In the genomic region with DNA sequence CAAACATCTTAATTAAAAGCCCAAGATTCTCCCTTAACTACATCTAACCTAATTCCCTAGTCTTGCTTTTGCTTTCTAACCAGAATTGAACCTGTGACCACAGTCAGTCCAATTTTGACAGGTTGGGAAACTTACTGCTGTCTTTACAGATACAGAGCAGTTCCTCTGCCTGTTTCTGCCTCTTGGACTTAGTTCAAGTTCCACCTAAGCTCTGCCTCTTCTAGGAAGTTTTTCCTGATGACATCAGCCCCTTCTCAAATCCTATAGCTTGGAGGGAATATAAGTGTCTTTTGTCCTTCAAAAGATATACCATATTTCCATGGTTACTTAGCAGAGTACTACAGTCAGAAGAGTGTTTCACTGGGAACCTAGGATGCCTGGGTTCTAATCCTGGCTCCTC, we compare ENCODE assay signal across 24 cellular contexts. TPM values are rescaled to one million over a fixed set of nuclear protein-coding genes. Genes with fewer than 3 reads are reported as not detected.
"Had no signal": no experiment of that assay in that cellular context is flagged by ENCODE, and none has a peak within 500 bp of the region (broad histone marks: within the 10 kb centered on the region; RNA-seq: fewer than 3 reads in every experiment).

No MANE protein-coding gene starts in this region.

- H3K36me3 ChIP-seq: left ventricle myocardium inferior, ovary, right atrium auricular region, right lobe of liver, stomach, thyroid gland, transverse colon, upper lobe of left lung, vagina had no signal

- H3K27me3 ChIP-seq: ovary, right atrium auricular region, right lobe of liver, stomach, testis, thyroid gland, transverse colon, upper lobe of left lung, vagina had no signal

- H3K27ac ChIP-seq: left ventricle myocardium inferior, ovary, right atrium auricular region, right lobe of liver, stomach, testis, thyroid gland, transverse colon, upper lobe of left lung, vagina had no signal

- H3K27me3 Mint-ChIP-seq: naive B cell; stimulated activated naive B cell treated with anti-CD40 and anti-IgM and Interleukin-4, amounts not matched to agents 10 μg/mL and 1 μg/mL and 100 μg/mL, for 72 hours had no signal

- DNase-seq: islet precursor cell; left ventricle myocardium inferior; naive B cell; natural killer cell; ovary; right lobe of liver; stimulated activated CD4-positive, alpha-beta T cell treated with anti-CD3 and anti-CD28 coated beads, Interleukin-12 subunit alpha, Interleukin-12 subunit beta, amount 100 ng/mL, for 4 hours; stimulated activated CD4-positive, alpha-beta T cell treated with anti-CD3 and anti-CD28 coated beads, Interleukin-15, amount 100 ng/mL, for 24 hours; stimulated activated CD4-positive, alpha-beta T cell treated with anti-CD3 and anti-CD28 coated beads, Interleukin-2, amount 100 ng/mL, for 24 hours; stimulated activated CD4-positive, alpha-beta T cell treated with anti-CD3 and anti-CD28 coated beads, Interleukin-4, amount 100 ng/mL, for 1 hour; stimulated activated naive B cell treated with anti-CD40 and anti-IgM and Interleukin-4, amounts not matched to agents 10 μg/mL and 1 μg/mL and 100 μg/mL, for 72 hours; stimulated activated naive CD8-positive, alpha-beta T cell treated with anti-CD3 and anti-CD28 coated beads, Interleukin-15, Interleukin-2, amounts not matched to agents 100 U/mL and 50 U/mL, for 24 hours; stomach; testis; thyroid gland; transverse colon; upper lobe of left lung had no signal

- H3K9me3 ChIP-seq: left ventricle myocardium inferior, ovary, right atrium auricular region, right lobe of liver, stomach, testis, thyroid gland, transverse colon, upper lobe of left lung, vagina had no signal

- ATAC-seq: natural killer cell; right lobe of liver; stimulated activated naive B cell treated with anti-CD40 and anti-IgM and Interleukin-4, amounts not matched to agents 10 μg/mL and 1 μg/mL and 100 μg/mL, for 72 hours; stimulated activated naive CD8-positive, alpha-beta T cell treated with anti-CD3 and anti-CD28 coated beads, Interleukin-15, Interleukin-2, amounts not matched to agents 100 U/mL and 50 U/mL, for 24 hours had no signal

- H3K4me3 Mint-ChIP-seq: memory B cell; naive B cell; natural killer cell; stimulated activated naive B cell treated with anti-CD40 and anti-IgM and Interleukin-4, amounts not matched to agents 10 μg/mL and 1 μg/mL and 100 μg/mL, for 72 hours had no signal

- H3K9me3 Mint-ChIP-seq: memory B cell had no signal

- H3K4me3 ChIP-seq: left ventricle myocardium inferior, lung, ovary, right atrium auricular region, right lobe of liver, stomach, testis, thyroid gland, transverse colon, upper lobe of left lung, vagina had no signal

- H3K4me1 Mint-ChIP-seq: memory B cell; naive B cell; natural killer cell; stimulated activated naive B cell treated with anti-CD40 and anti-IgM and Interleukin-4, amounts not matched to agents 10 μg/mL and 1 μg/mL and 100 μg/mL, for 72 hours had no signal

- H3K4me1 ChIP-seq: right lobe of liver, stomach, testis, thyroid gland, transverse colon, upper lobe of left lung, vagina had no signal

- H3K36me3 Mint-ChIP-seq: memory B cell; naive B cell; natural killer cell; stimulated activated naive B cell treated with anti-CD40 and anti-IgM and Interleukin-4, amounts not matched to agents 10 μg/mL and 1 μg/mL and 100 μg/mL, for 72 hours had no signal

- H3K27ac Mint-ChIP-seq: memory B cell; naive B cell; natural killer cell; progenitor cell of endocrine pancreas; stimulated activated naive B cell treated with anti-CD40 and anti-IgM and Interleukin-4, amounts not matched to agents 10 μg/mL and 1 μg/mL and 100 μg/mL, for 72 hours had no signal

RNA-seq across cellular contexts. Expression of a gene that starts 31.7 kb away (rescaled TPM):
- total RNA-seq: mononuclear cell, natural killer cell, pulmonary artery endothelial cell had no signal
